ENCODE assay signal across 2 cellular contexts in genomic region chr2:218005486-218005885, GRCh38.
TF ChIP-seq lines count a peak whose summit lies in the region.

No MANE protein-coding gene starts in this region.

TF ChIP-seq in A549, 52 proteins besides CTCF, POLR2A, EP300 and RAD21:
- no peak for TF ChIP-seq BCL3 (IDR thresholded peaks at IDR 0.05)

TF ChIP-seq in IMR-90, 13 proteins besides CTCF, POLR2A, EP300 and RAD21:
- no peak for TF ChIP-seq MAZ (IDR thresholded peaks at IDR 0.05; ENCODE audit: borderline replicate concordance, low read depth, low read length)
- no peak for TF ChIP-seq RFX5 (IDR thresholded peaks at IDR 0.05; ENCODE audit: low read depth, low read length)
- TF ChIP-seq ELK1 (IDR thresholded peaks at IDR 0.05; ENCODE audit: borderline replicate concordance, low read depth, low read length) = no peak
- TF ChIP-seq CHD1 (IDR thresholded peaks at IDR 0.05; ENCODE audit: low read depth, low read length) = no peak
- no peak for TF ChIP-seq NFE2L2 (IDR thresholded peaks at IDR 0.05; ENCODE audit: low read depth, low read length)
- no peak for TF ChIP-seq BHLHE40 (IDR thresholded peaks at IDR 0.05; ENCODE audit: low read depth, low read length)
- TF ChIP-seq MAFK (IDR thresholded peaks at IDR 0.05; ENCODE audit: low read depth, low read length) = no peak
- no peak for TF ChIP-seq MXI1 (IDR thresholded peaks at IDR 0.05; ENCODE audit: borderline replicate concordance, low read depth, low read length)
- no peak for TF ChIP-seq SMC3 (IDR thresholded peaks at IDR 0.05; ENCODE audit: low read depth, low read length)
- TF ChIP-seq RCOR1 (IDR thresholded peaks at IDR 0.05; ENCODE audit: insufficient replicate concordance, low read length) = no peak
- no peak for TF ChIP-seq USF2 (IDR thresholded peaks at IDR 0.05; ENCODE audit: low read depth, low read length)
- TF ChIP-seq FOS (IDR thresholded peaks at IDR 0.05; ENCODE audit: low read depth, low read length) = no peak
- no peak for TF ChIP-seq CEBPB (IDR thresholded peaks at IDR 0.05; ENCODE audit: low read depth, low read length)
